Comparison of ENCODE assay signal across 8 cellular contexts in the genomic region with DNA sequence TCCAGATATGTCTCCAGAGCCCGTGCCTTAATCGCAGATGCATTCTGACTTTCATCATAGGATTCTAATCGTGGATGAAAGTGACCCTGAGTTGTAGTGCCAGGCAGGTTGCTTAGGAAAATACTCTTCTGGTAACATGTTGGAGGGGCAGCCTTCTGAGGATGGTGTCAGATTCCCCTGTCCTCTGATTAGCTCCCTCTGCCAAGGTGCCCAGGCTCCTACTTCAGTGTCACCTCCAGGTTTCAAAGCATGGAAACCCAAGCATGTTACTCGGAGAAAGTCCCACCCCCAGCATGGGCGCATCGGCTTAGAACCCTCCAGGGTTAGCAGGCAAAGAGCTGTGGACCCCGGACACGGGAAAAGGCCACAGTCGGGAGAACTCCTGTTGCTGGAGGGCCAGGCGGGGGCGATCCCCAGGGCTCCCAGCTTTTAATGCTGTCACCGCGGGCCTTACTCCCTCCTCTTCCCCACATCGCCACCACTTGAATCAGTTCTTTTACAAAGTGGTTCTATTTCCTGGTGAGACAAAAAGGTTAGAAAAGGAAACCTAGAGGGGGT. TPM values are rescaled to one million over a fixed set of nuclear protein-coding genes. Genes with fewer than 3 reads are reported as not detected.
DNase-seq lines count a peak whose midpoint lies in the region; ATAC-seq and TF ChIP-seq lines count a peak whose summit lies in the region.

No MANE protein-coding gene starts in this region.

- peaks cover 6 to 8% of the 10 kb centered on the region in 2 donors for H3K4me1 ChIP-seq in gastrocnemius medialis

- TF ChIP-seq CTCF in GM12865 (IDR thresholded peaks at IDR 0.05; ENCODE audit: insufficient read depth, low read depth, low read length, missing control alignments) (no peak), VCaP (conservative IDR thresholded peaks at IDR 0.05) (no peak), gastrocnemius medialis (IDR thresholded peaks at IDR 0.05 in 4 of 5, conservative IDR thresholded peaks at IDR 0.05 in 1 of 5) (no peak)

- TF ChIP-seq POLR2A in gastrocnemius medialis (IDR thresholded peaks at IDR 0.05): no peak

- in situ Hi-C loops in gastrocnemius medialis (cut with MboI; ENCODE audit: low sequenced_read_pairs in 4 of 4): no loop called here

- peak overlapping the region; percentile 88 for H3K27ac ChIP-seq in VCaP
- peak overlapping the region in 3 of 4 donors; percentile 5 to 44 (median 34) for H3K27ac ChIP-seq in gastrocnemius medialis

- intact Hi-C loops in Right ventricle myocardium superior (cut with DNase I): no loop called here
- intact Hi-C loops in gastrocnemius medialis (cut with DNase I; ENCODE audit: low total_unique reads): loop anchor here (2.0 kb wide), 1 partner anchor 26 kb away; no protein-coding TSS in a partner anchor

- no peaks in the 10 kb centered on the region for H3K27me3 ChIP-seq in gastrocnemius medialis

- no peaks in the 10 kb centered on the region for H3K9me3 ChIP-seq in gastrocnemius medialis

- peak; percentile 8 for ATAC-seq in HG03175 (IDR thresholded peaks at IDR 0.05; ENCODE audit: unreplicated experiment)
- peak; percentile 46 for ATAC-seq in Right ventricle myocardium superior (ENCODE audit: poor library complexity)
- peak; percentile 12 to 32 for ATAC-seq in gastrocnemius medialis
- no peak for ATAC-seq in GM21381 (IDR thresholded peaks at IDR 0.05; ENCODE audit: unreplicated experiment)
- ATAC-seq in HG03095 (IDR thresholded peaks at IDR 0.05; ENCODE audit: unreplicated experiment): no peak

- H3K4me3 ChIP-seq in GM12865 (ENCODE audit: low read depth, low read length) (peak overlapping the region; percentile 65), gastrocnemius medialis (peak overlapping the region; percentile 47 to 76 (median 66))

- no peaks in the 10 kb centered on the region for H3K36me3 ChIP-seq in gastrocnemius medialis

- DNase-seq in GM12865 (ENCODE audit: low read depth) (peak; percentile 2), Right ventricle myocardium superior (no peak), gastrocnemius medialis (no peak), iPS-NIHi11 (ENCODE audit: low spot score) (no peak)

RNA-seq across cellular contexts. Expression of a gene that starts 44.5 kb away (rescaled TPM):
- total RNA-seq in Right ventricle myocardium superior (15.3 TPM), gastrocnemius medialis (1 to 10 TPM; 2.6 to 7.2 (median 3.8) TPM)

Comparison
In these comparisons a context has a peak if more than half of its experiments do, and no peak if none do; other contexts are left out.
1. ATAC-seq: peak in HG03175 (single experiment), Right ventricle myocardium superior (single experiment) and gastrocnemius medialis (2 of 2); none in GM21381 (single experiment) and HG03095 (single experiment).